32 cellular contexts compared by ENCODE assay signal in genomic region chr15:70560617-70561328, GRCh38.
DNase-seq lines count a peak whose midpoint lies in the region; ATAC-seq lines count a peak whose summit lies in the region.
"Had no signal": no experiment of that assay in that cellular context is flagged by ENCODE, and none has a peak within 500 bp of the region (broad histone marks: within the 10 kb centered on the region; RNA-seq: fewer than 3 reads in every experiment).

No MANE protein-coding gene starts in this region.

- no peaks in the 10 kb centered on the region for H3K27me3 ChIP-seq in H7 (ENCODE audit: control insufficient read depth, insufficient read depth, low read length)
- H3K27me3 ChIP-seq: ascending aorta, MG63, right lobe of liver had no signal

- no peak for ATAC-seq in HG03135 (IDR thresholded peaks at IDR 0.05; ENCODE audit: unreplicated experiment)
- ATAC-seq: gastroesophageal sphincter, left colon, Panc1, right lobe of liver had no signal

- H3K4me3 ChIP-seq in H7 (ENCODE audit: insufficient read depth, low read depth, low read length), result no peak overlapping the region
- H3K4me3 ChIP-seq: ascending aorta, esophagus squamous epithelium, gastroesophageal sphincter, MG63, right lobe of liver had no signal

- H3K36me3 ChIP-seq in H7 (replicated peaks; ENCODE audit: control insufficient read depth, insufficient read depth, low read length), result no peaks in the 10 kb centered on the region
- H3K36me3 ChIP-seq: ascending aorta, esophagus squamous epithelium, gastroesophageal sphincter, MG63, right lobe of liver had no signal

- peak; percentile 56 for DNase-seq in activated CD8-positive, alpha-beta memory T cell treated with anti-CD3 and anti-CD28 coated beads for 24 hours
- no peak for DNase-seq in activated CD8-positive, alpha-beta memory T cell treated with anti-CD3 and anti-CD28 coated beads, Interleukin-2, amount 50 U/mL, for 4 hours
- DNase-seq in OCI-M1 (lab: John Stamatoyannopoulos, UW), result peak; percentile 18
- DNase-seq in islet precursor cell, result peak; percentile 27
- DNase-seq in ureter (ENCODE audit: low spot score), result peak; percentile 28
- DNase-seq in H7, result no peak
- no peak for DNase-seq in DMS 273 (lab: John Stamatoyannopoulos, UW; ENCODE audit: unreplicated experiment)
- DNase-seq: activated CD4-positive, alpha-beta T cell treated with anti-CD3 and anti-CD28 coated beads, Interleukin-2, amount 50 U/mL, for 4 hours; activated effector memory CD4-positive, alpha-beta T cell treated with anti-CD3 and anti-CD28 coated beads, Interleukin-2, amount 50 U/mL, for 16 hours; activated naive CD8-positive, alpha-beta T cell treated with anti-CD3 and anti-CD28 coated beads for 36 hours; AML-193; DMS53; esophagus squamous epithelium; GOT3; hippocampal formation; KG1; mammary epithelial cell; MG63; NCI-H2081; NCI-H510A; NK-92 treated with Interleukin-12 subunit alpha and Interleukin-12 subunit beta, amount 100 ng/mL, for 24 hours; SHP77 treated with DMSO at 0.1 percent for 48 hours; stimulated activated CD4-positive, alpha-beta T cell treated with anti-CD3 and anti-CD28 coated beads, Interleukin-4, amount 100 ng/mL, for 4 hours; stimulated activated naive CD4-positive, alpha-beta T cell; SW 1271; T-helper 9 cell had no signal

Comparison
In these comparisons a context has a peak if more than half of its experiments do, and no peak if none do; other contexts are left out.
1. DNase-seq: peak in activated CD8-positive, alpha-beta memory T cell treated with anti-CD3 and anti-CD28 coated beads for 24 hours (single experiment), OCI-M1 (single experiment), islet precursor cell (single experiment) and ureter (single experiment); none in activated CD8-positive, alpha-beta memory T cell treated with anti-CD3 and anti-CD28 coated beads, Interleukin-2, amount 50 U/mL, for 4 hours (single experiment), H7 (single experiment) and DMS 273 (single experiment).